Comparison of ENCODE assay signal across 32 cellular contexts in genomic region chr10:69679736-69680135, GRCh38. TPM values are rescaled to one million over a fixed set of nuclear protein-coding genes. Genes with fewer than 3 reads are reported as not detected.
"Had no signal": no experiment of that assay in that cellular context is flagged by ENCODE, and none has a peak within 500 bp of the region (broad histone marks: within the 10 kb centered on the region; RNA-seq: fewer than 3 reads in every experiment).

No MANE protein-coding gene starts in this region.

- ATAC-seq: mucosa of descending colon; naive thymus-derived CD4-positive, alpha-beta T cell; right cardiac atrium; stimulated activated naive B cell treated with anti-CD40 and anti-IgM and Interleukin-4, amounts not matched to agents 10 μg/mL and 1 μg/mL and 100 μg/mL, for 72 hours; stimulated activated naive CD8-positive, alpha-beta T cell treated with anti-CD3 and anti-CD28 coated beads, Interleukin-15, Interleukin-2, amounts not matched to agents 100 U/mL and 50 U/mL, for 24 hours had no signal

- H3K4me3 ChIP-seq: left ventricle myocardium inferior, lung, mucosa of descending colon, neural progenitor cell, ovary, prostate gland, smooth muscle cell, stomach, testis, thyroid gland, transverse colon, upper lobe of left lung, vagina had no signal

- H3K9me3 ChIP-seq: left ventricle myocardium inferior, mucosa of descending colon, neutrophil, ovary, prostate gland, stomach, testis, thyroid gland, transverse colon, upper lobe of left lung, vagina had no signal

- H3K27ac Mint-ChIP-seq: neural progenitor cell; stimulated activated naive B cell treated with anti-CD40 and anti-IgM and Interleukin-4, amounts not matched to agents 10 μg/mL and 1 μg/mL and 100 μg/mL, for 72 hours had no signal

- H3K4me1 Mint-ChIP-seq: stimulated activated naive B cell treated with anti-CD40 and anti-IgM and Interleukin-4, amounts not matched to agents 10 μg/mL and 1 μg/mL and 100 μg/mL, for 72 hours had no signal

- H3K27me3 ChIP-seq: neural progenitor cell, ovary, testis, thyroid gland, transverse colon, upper lobe of left lung, vagina had no signal

- DNase-seq: hypothalamus; islet precursor cell; left ventricle myocardium inferior; mesendoderm; midbrain; mucosa of descending colon; naive thymus-derived CD4-positive, alpha-beta T cell; nephron progenitor cell; occipital lobe; ovary; retina; right cardiac atrium; stimulated activated CD4-positive, alpha-beta T cell treated with anti-CD3 and anti-CD28 coated beads, Interleukin-12 subunit alpha, Interleukin-12 subunit beta, amount 100 ng/mL, for 4 hours; stimulated activated CD4-positive, alpha-beta T cell treated with anti-CD3 and anti-CD28 coated beads, Interleukin-15, amount 100 ng/mL, for 24 hours; stimulated activated CD4-positive, alpha-beta T cell treated with anti-CD3 and anti-CD28 coated beads, Interleukin-2, amount 100 ng/mL, for 24 hours; stimulated activated CD4-positive, alpha-beta T cell treated with anti-CD3 and anti-CD28 coated beads, Interleukin-4, amount 100 ng/mL, for 1 hour; stimulated activated naive B cell treated with anti-CD40 and anti-IgM and Interleukin-4, amounts not matched to agents 10 μg/mL and 1 μg/mL and 100 μg/mL, for 72 hours; stimulated activated naive CD8-positive, alpha-beta T cell treated with anti-CD3 and anti-CD28 coated beads, Interleukin-15, Interleukin-2, amounts not matched to agents 100 U/mL and 50 U/mL, for 24 hours; stomach; testis; thyroid gland; transverse colon; upper lobe of left lung had no signal

- H3K4me3 Mint-ChIP-seq: naive thymus-derived CD4-positive, alpha-beta T cell; nephron progenitor cell; neural progenitor cell; stimulated activated naive B cell treated with anti-CD40 and anti-IgM and Interleukin-4, amounts not matched to agents 10 μg/mL and 1 μg/mL and 100 μg/mL, for 72 hours had no signal

- H3K36me3 Mint-ChIP-seq: naive thymus-derived CD4-positive, alpha-beta T cell; neural progenitor cell; stimulated activated naive B cell treated with anti-CD40 and anti-IgM and Interleukin-4, amounts not matched to agents 10 μg/mL and 1 μg/mL and 100 μg/mL, for 72 hours had no signal

- H3K27ac ChIP-seq: left ventricle myocardium inferior, neural progenitor cell, neutrophil, ovary, prostate gland, stomach, testis, thyroid gland, transverse colon, upper lobe of left lung, vagina had no signal

- H3K9me3 Mint-ChIP-seq: nephron progenitor cell; stimulated activated naive B cell treated with anti-CD40 and anti-IgM and Interleukin-4, amounts not matched to agents 10 μg/mL and 1 μg/mL and 100 μg/mL, for 72 hours had no signal

- H3K36me3 ChIP-seq: left ventricle myocardium inferior, neural progenitor cell, neutrophil, ovary, prostate gland, stomach, thyroid gland, transverse colon, upper lobe of left lung, vagina had no signal

RNA-seq across cellular contexts. Expression of gene FAM241B, which starts 49.7 kb away (rescaled TPM):
- total RNA-seq: myocyte, skeletal muscle tissue, urinary bladder had no signal
